Comparison of ENCODE assay signal across 9 cellular contexts in genomic region chr11:71372693-71373657, GRCh38.
A peak's percentile ranks its signal among the peaks of the same experiment; 100 is the strongest.
DNase-seq lines count a peak whose midpoint lies in the region; ATAC-seq and TF ChIP-seq lines count a peak whose summit lies in the region.
"Had no signal": no experiment of that assay in that cellular context is flagged by ENCODE, and none has a peak within 500 bp of the region (broad histone marks: within the 10 kb centered on the region; RNA-seq: fewer than 3 reads in every experiment).

No MANE protein-coding gene starts in this region.

- ATAC-seq in GM21447 (IDR thresholded peaks at IDR 0.05; ENCODE audit: unreplicated experiment) (peak; percentile 44), GM19035 (IDR thresholded peaks at IDR 0.05; ENCODE audit: unreplicated experiment) (no peak)

- no peak overlapping the region for H3K27ac ChIP-seq in VCaP

- H3K4me3 ChIP-seq in AG09309 (ENCODE audit: control insufficient read depth, low read depth, low read length): no peak overlapping the region

- DNase-seq in AG09309 (ENCODE audit: low read depth): peak; percentile 11
- peak; percentile 45 for DNase-seq in kidney glomerular epithelial cell (lab: John Stamatoyannopoulos, UW)
- DNase-seq in NCI-H146 treated with DMSO at 0.1 percent for 48 hours (lab: John Stamatoyannopoulos, UW; ENCODE audit: unreplicated experiment): no peak
- DNase-seq in AML-193 (lab: John Stamatoyannopoulos, UW): no peak
- DNase-seq in DMS153 (lab: John Stamatoyannopoulos, UW): no peak
- DNase-seq: stimulated activated CD4-positive, alpha-beta T cell treated with anti-CD3 and anti-CD28 coated beads, Interleukin-4, amount 100 ng/mL, for 4 hours had no signal

- TF ChIP-seq CTCF in AG09309 (IDR thresholded peaks at IDR 0.05; ENCODE audit: control insufficient read depth, insufficient read depth, low read depth, low read length, missing control alignments): peak; percentile 69
- peak; percentile 83 for TF ChIP-seq CTCF in VCaP (conservative IDR thresholded peaks at IDR 0.05)

Comparison
In these comparisons a context has a peak if more than half of its experiments do, and no peak if none do; other contexts are left out.
1. DNase-seq: peak in AG09309 (single experiment) and kidney glomerular epithelial cell (single experiment); none in NCI-H146 treated with DMSO at 0.1 percent for 48 hours (single experiment), AML-193 (0 of 2) and DMS153 (single experiment).